13 cellular contexts compared by ENCODE assay signal in the genomic region with DNA sequence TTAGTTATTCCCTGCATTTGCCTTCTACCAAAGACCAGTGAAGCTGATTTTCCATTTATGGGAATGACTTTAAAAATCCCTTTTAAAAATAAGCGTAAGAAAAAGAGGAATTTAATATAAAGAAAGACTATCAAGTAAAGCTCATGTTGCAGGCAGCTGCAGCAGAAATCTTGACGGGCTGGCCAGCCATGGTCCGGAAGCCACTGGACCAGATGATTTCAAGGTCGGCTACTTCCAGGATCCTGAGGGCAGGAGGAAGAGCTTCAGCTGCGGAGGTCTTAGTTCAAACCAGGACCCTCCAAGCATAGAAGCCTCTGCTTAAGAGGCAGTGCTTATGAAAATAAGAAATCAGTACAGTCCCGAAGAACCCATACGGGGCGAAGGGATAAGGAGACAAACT.
DNase-seq lines count a peak whose midpoint lies in the region; ATAC-seq and TF ChIP-seq lines count a peak whose summit lies in the region.
"Had no signal": no experiment of that assay in that cellular context is flagged by ENCODE, and none has a peak within 500 bp of the region (broad histone marks: within the 10 kb centered on the region; RNA-seq: fewer than 3 reads in every experiment).

No MANE protein-coding gene starts in this region.

- H3K4me1 ChIP-seq in mammary epithelial cell (ENCODE audit: insufficient read depth, low read length) (peaks cover 43% of the 10 kb centered on the region), trophoblast cell (ENCODE audit: control insufficient read depth in 1 of 2, insufficient read depth in 2 of 2, low read length in 2 of 2) (peaks cover 3 to 8% of the 10 kb centered on the region in 2 experiments), vagina (peaks cover 8% of the 10 kb centered on the region)

- 59% methylated on average over 6 of the region's 8 CpGs for WGBS in mammary epithelial cell (ENCODE audit: low coverage, missing lambda C conversion rate)
- no CpG with 5 or more reads among the region's 8 CpGs for WGBS in trophoblast cell (ENCODE audit: extremely low coverage, insufficient coverage, insufficient read length)

- no peak overlapping the region for H3K27ac ChIP-seq in mammary epithelial cell (ENCODE audit: insufficient read depth, low read depth, low read length)
- H3K27ac ChIP-seq in trophoblast cell (ENCODE audit: low read depth, low read length) = no peak overlapping the region
- H3K27ac ChIP-seq in vagina = peak overlapping the region; percentile 80

- H3K27me3 ChIP-seq in mammary epithelial cell (ENCODE audit: insufficient read depth, low read length) (no peaks in the 10 kb centered on the region), trophoblast cell (ENCODE audit: insufficient read depth, low read length) (no peaks in the 10 kb centered on the region), vagina (no peaks in the 10 kb centered on the region)

- no peak overlapping the region for H3K4me3 ChIP-seq in mammary epithelial cell (replicated peaks in 1 of 3; ENCODE audit: insufficient read depth in 1 of 3, low read depth in 2 of 3, low read length in 3 of 3)
- H3K4me3 ChIP-seq in trophoblast cell (ENCODE audit: low read depth, low read length) = no peak overlapping the region
- peak overlapping the region in 1 of 2 donors; percentile 26 for H3K4me3 ChIP-seq in vagina

- no peak overlapping the region for H4K12ac ChIP-seq in trophoblast cell (ENCODE audit: low read depth, low read length)

- H3K4ac ChIP-seq in trophoblast cell (ENCODE audit: low read depth, low read length) = no peak overlapping the region

- no TSS peak for BruUV-seq in mammary epithelial cell (replicated peaks; lab: Mats Ljungman, UMichigan)

- H3K9ac ChIP-seq in mammary epithelial cell (ENCODE audit: insufficient read depth, low read length) (no peak overlapping the region), trophoblast cell (ENCODE audit: low read length) (no peak overlapping the region)

- CTCF ChIA-PET in mammary epithelial cell (lab: Charles Lee; ENCODE audit: low non-redundant PET) = no interaction called here

- H3K27me3 Mint-ChIP-seq in endothelial cell (ENCODE audit: unreplicated experiment) = peaks cover 4% of the 10 kb centered on the region
- H3K27me3 Mint-ChIP-seq: dendritic cell treated with granulocyte-macrophage colony-stimulating factor and Interleukin-4, amounts not matched to agents 40 ng/mL and 50 ng/mL, for 4 days had no signal

- H2BK120ac ChIP-seq in trophoblast cell (ENCODE audit: insufficient read depth, low read length, poor library complexity) = no peak overlapping the region

- no peaks in the 10 kb centered on the region for H3K36me3 Mint-ChIP-seq in endothelial cell (ENCODE audit: low read depth, unreplicated experiment)

- H3K14ac ChIP-seq in trophoblast cell (ENCODE audit: low read length) = peak overlapping the region; percentile 38

- no peak for TF ChIP-seq POLR2A in vagina (IDR thresholded peaks at IDR 0.05)

- H2AFZ ChIP-seq in mammary epithelial cell (ENCODE audit: low read depth, low read length) (peak overlapping the region; percentile 65), trophoblast cell (ENCODE audit: insufficient read depth, low read length, poor library complexity) (no peak overlapping the region)

- TF ChIP-seq CTCF in mammary epithelial cell (conservative IDR thresholded peaks at IDR 0.05 in 1 of 2, IDR thresholded peaks at IDR 0.05 in 1 of 2; ENCODE audit: extremely low read depth in 1 of 2, insufficient read depth in 1 of 2, low read depth in 1 of 2, low read length in 2 of 2) (no peak), vagina (IDR thresholded peaks at IDR 0.05) (no peak), endothelial cell (IDR thresholded peaks at IDR 0.05; ENCODE audit: unreplicated experiment) (no peak)

- no peak overlapping the region for H2AK5ac ChIP-seq in trophoblast cell (ENCODE audit: low read length)

- no peaks in the 10 kb centered on the region for H3K36me3 ChIP-seq in mammary epithelial cell (ENCODE audit: insufficient read depth, low read length)
- no peaks in the 10 kb centered on the region for H3K36me3 ChIP-seq in trophoblast cell (ENCODE audit: control insufficient read depth in 1 of 2, insufficient read depth in 2 of 2, low read length in 2 of 2)
- no peaks in the 10 kb centered on the region for H3K36me3 ChIP-seq in vagina

- H2BK5ac ChIP-seq in trophoblast cell (ENCODE audit: low read depth, low read length, poor library complexity) = no peak overlapping the region

- DNase-seq in mammary epithelial cell (no peak), left ventricle myocardium superior (no peak), trophoblast cell (no peak), vagina (ENCODE audit: extremely low spot score in 2 of 2) (no peak), left colon (no peak), endothelial cell (ENCODE audit: low spot score) (no peak)
- DNase-seq: activated CD4-positive, alpha-beta memory T cell treated with anti-CD3 and anti-CD28 coated beads, Interleukin-2, amount 10 ng/mL, durations not matched to agents 7 days and 5 days; hippocampal formation; stimulated activated CD4-positive, alpha-beta T cell treated with anti-CD3 and anti-CD28 coated beads, Interleukin-15, amount 100 ng/mL, for 24 hours; stimulated activated CD8-positive, alpha-beta memory T cell treated with anti-CD3 and anti-CD28 coated beads, Interleukin-4, amount 100 ng/mL, for 48 hours; T-helper 2 cell had no signal

- H4K20me1 ChIP-seq in mammary epithelial cell (ENCODE audit: insufficient read depth, low read length) = no peaks in the 10 kb centered on the region

- H3K4me3 Mint-ChIP-seq in endothelial cell (ENCODE audit: unreplicated experiment) = no peak overlapping the region
- H3K4me3 Mint-ChIP-seq: activated CD4-positive, alpha-beta memory T cell treated with anti-CD3 and anti-CD28 coated beads, Interleukin-2, amount 10 ng/mL, durations not matched to agents 7 days and 5 days; dendritic cell treated with granulocyte-macrophage colony-stimulating factor and Interleukin-4, amounts not matched to agents 40 ng/mL and 50 ng/mL, for 4 days had no signal

- in situ Hi-C loops in mammary epithelial cell (cut with MboI; ENCODE audit: low sequenced_read_pairs in 2 of 2) = no loop called here

- dilution Hi-C loops in mammary epithelial cell (cut with HindIII; ENCODE audit: low sequenced_read_pairs) = no loop called here

- H3K9me3 Mint-ChIP-seq in endothelial cell (ENCODE audit: unreplicated experiment) = no peaks in the 10 kb centered on the region
- H3K9me3 Mint-ChIP-seq: activated CD4-positive, alpha-beta memory T cell treated with anti-CD3 and anti-CD28 coated beads, Interleukin-2, amount 10 ng/mL, durations not matched to agents 7 days and 5 days; dendritic cell treated with granulocyte-macrophage colony-stimulating factor and Interleukin-4, amounts not matched to agents 40 ng/mL and 50 ng/mL, for 4 days had no signal

- ATAC-seq in left ventricle myocardium superior = peak; percentile 49
- ATAC-seq in left colon = no peak
- ATAC-seq in GM19328 (IDR thresholded peaks at IDR 0.05; ENCODE audit: unreplicated experiment) = no peak

- H3K4me2 ChIP-seq in mammary epithelial cell (ENCODE audit: insufficient read depth, low read depth, low read length) (peak overlapping the region; percentile 45), trophoblast cell (ENCODE audit: low read length) (no peak overlapping the region)

- H3K79me2 ChIP-seq in mammary epithelial cell (ENCODE audit: insufficient read depth, low read length) (no peaks in the 10 kb centered on the region), trophoblast cell (ENCODE audit: control insufficient read depth, insufficient read depth, low read length, poor library complexity) (no peaks in the 10 kb centered on the region)

- no peak overlapping the region for H4K8ac ChIP-seq in trophoblast cell (ENCODE audit: low read depth, low read length)

- no peaks in the 10 kb centered on the region for H3K79me1 ChIP-seq in trophoblast cell (ENCODE audit: low read length)

- H3K9me3 ChIP-seq in mammary epithelial cell (replicated peaks; ENCODE audit: insufficient read depth, low read length) = no peaks in the 10 kb centered on the region
- no peaks in the 10 kb centered on the region for H3K9me3 ChIP-seq in trophoblast cell (ENCODE audit: insufficient read depth, low read depth, low read length)
- no peaks in the 10 kb centered on the region for H3K9me3 ChIP-seq in vagina

- intact Hi-C loops in mammary epithelial cell (cut with micrococcal nuclease) (no loop called here), left ventricle myocardium superior (cut with micrococcal nuclease) (loop anchor here (10.0 kb wide), 1 partner anchor 117 kb away; no protein-coding TSS in a partner anchor), vagina (cut with DNase I) (no loop called here), left colon (cut with DNase I, micrococcal nuclease) (no loop called here)

- no peak overlapping the region for H3K18ac ChIP-seq in trophoblast cell (ENCODE audit: low read length)

- peaks cover 24% of the 10 kb centered on the region for H3K4me1 Mint-ChIP-seq in endothelial cell (ENCODE audit: unreplicated experiment)
- H3K4me1 Mint-ChIP-seq: activated CD4-positive, alpha-beta memory T cell treated with anti-CD3 and anti-CD28 coated beads, Interleukin-2, amount 10 ng/mL, durations not matched to agents 7 days and 5 days had no signal

- no peak overlapping the region for H4K91ac ChIP-seq in trophoblast cell (ENCODE audit: low read depth, low read length)

- H3K27ac Mint-ChIP-seq in endothelial cell (ENCODE audit: unreplicated experiment) = no peak overlapping the region
- H3K27ac Mint-ChIP-seq: activated CD4-positive, alpha-beta memory T cell treated with anti-CD3 and anti-CD28 coated beads, Interleukin-2, amount 10 ng/mL, durations not matched to agents 7 days and 5 days; dendritic cell treated with granulocyte-macrophage colony-stimulating factor and Interleukin-4, amounts not matched to agents 40 ng/mL and 50 ng/mL, for 4 days had no signal

- no peak overlapping the region for H3K23ac ChIP-seq in trophoblast cell (ENCODE audit: low read length)

- H2BK12ac ChIP-seq in trophoblast cell (ENCODE audit: low read length) = peak overlapping the region; percentile 65
